Comparison of ENCODE assay signal across 13 cellular contexts in the genomic region with DNA sequence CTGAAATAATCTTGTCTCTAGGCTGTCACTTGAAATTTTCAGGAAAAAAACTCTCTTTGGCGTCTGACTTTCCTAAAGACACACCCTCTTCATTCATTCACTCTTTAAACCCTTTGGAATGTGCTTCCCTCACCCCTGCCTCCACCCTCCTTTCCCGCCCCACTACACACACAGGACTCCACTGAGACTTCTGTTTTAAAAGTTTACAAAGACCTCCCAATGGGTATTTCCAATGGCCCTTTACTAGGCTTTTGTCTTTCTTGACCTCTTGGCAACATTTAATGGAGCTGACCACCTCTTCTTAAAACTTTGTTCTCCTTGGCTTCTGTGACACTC.
DNase-seq lines count a peak whose midpoint lies in the region; ATAC-seq and TF ChIP-seq lines count a peak whose summit lies in the region.
"Had no signal": no experiment of that assay in that cellular context is flagged by ENCODE, and none has a peak within 500 bp of the region (broad histone marks: within the 10 kb centered on the region; RNA-seq: fewer than 3 reads in every experiment).

No MANE protein-coding gene starts in this region.

- TF ChIP-seq CTCF in A673 (conservative IDR thresholded peaks at IDR 0.05; ENCODE audit: low read depth, low read length) (no peak), brain microvascular endothelial cell (IDR thresholded peaks at IDR 0.05; ENCODE audit: low read depth, low read length, missing control alignments) (no peak), glutamatergic neuron (IDR thresholded peaks at IDR 0.05; ENCODE audit: partially characterized antibody, unreplicated experiment) (no peak)

- peaks cover 2% of the 10 kb centered on the region for H3K9me3 Mint-ChIP-seq in glutamatergic neuron (ENCODE audit: unreplicated experiment)

- H3K4me1 ChIP-seq in A673 (ENCODE audit: insufficient read depth, low read length, poor library complexity, severe bottlenecking) = peaks cover 79% of the 10 kb centered on the region

- no peaks in the 10 kb centered on the region for H3K36me3 ChIP-seq in A673 (ENCODE audit: insufficient read depth, low read length, poor library complexity, severe bottlenecking)
- no peaks in the 10 kb centered on the region for H3K36me3 ChIP-seq in brain microvascular endothelial cell (replicated peaks)
- H3K36me3 ChIP-seq: suprapubic skin had no signal

- H3K27me3 ChIP-seq in A673 (replicated peaks; ENCODE audit: insufficient read depth, low read depth, low read length, poor library complexity) (no peaks in the 10 kb centered on the region), brain microvascular endothelial cell (replicated peaks) (no peaks in the 10 kb centered on the region)
- H3K27me3 ChIP-seq: suprapubic skin had no signal

- in situ Hi-C loops in brain microvascular endothelial cell (cut with HindIII; ENCODE audit: low pct_ligation_motif_present, low sequenced_read_pairs) = no loop called here

- no peak overlapping the region for H3K4me3 ChIP-seq in A673 (ENCODE audit: low read depth, low read length, poor library complexity, severe bottlenecking)
- H3K4me3 ChIP-seq in brain microvascular endothelial cell (ENCODE audit: low read depth, low read length) = no peak overlapping the region
- H3K4me3 ChIP-seq: coronary artery, suprapubic skin had no signal

- no peak for ATAC-seq in HG02798 (IDR thresholded peaks at IDR 0.05; ENCODE audit: poor library complexity, unreplicated experiment)

- no TSS peak for BruUV-seq in A673 (replicated peaks; lab: Mats Ljungman, UMichigan)

- H3K27ac ChIP-seq in A673 (ENCODE audit: low read depth, low read length, poor library complexity, severe bottlenecking) (peak overlapping the region; percentile 58), brain microvascular endothelial cell (peak overlapping the region; percentile 68)
- H3K27ac ChIP-seq: coronary artery, suprapubic skin had no signal

- POLR2A ChIA-PET in A673 (lab: Charles Lee; ENCODE audit: low non-redundant PET) = no interaction called here

- intact Hi-C loops in A673 (cut with micrococcal nuclease; ENCODE audit: unreplicated experiment) = no loop called here

- no peak overlapping the region for H3K27ac Mint-ChIP-seq in glutamatergic neuron (ENCODE audit: unreplicated experiment)

- H3K4me3 Mint-ChIP-seq in glutamatergic neuron (ENCODE audit: unreplicated experiment) = no peak overlapping the region

- H3K36me3 Mint-ChIP-seq in glutamatergic neuron (ENCODE audit: unreplicated experiment) = no peaks in the 10 kb centered on the region

- CTCF ChIA-PET in A673 (lab: Charles Lee) = no interaction called here

- H3K9me3 ChIP-seq in A673 (ENCODE audit: low read depth, low read length, poor library complexity, severe bottlenecking) = no peaks in the 10 kb centered on the region
- H3K9me3 ChIP-seq: suprapubic skin had no signal

- peaks cover 21% of the 10 kb centered on the region for H3K4me1 Mint-ChIP-seq in glutamatergic neuron (ENCODE audit: low read depth, unreplicated experiment)

- peaks cover 5% of the 10 kb centered on the region for H3K27me3 Mint-ChIP-seq in glutamatergic neuron (ENCODE audit: unreplicated experiment)

- DNase-seq in A673 (ENCODE audit: low spot score) (no peak), HT1080 (ENCODE audit: low read depth) (peak; percentile 48), brain microvascular endothelial cell (no peak), iPS-NIHi11 (ENCODE audit: low spot score) (peak; percentile 42), NK-92 (lab: John Stamatoyannopoulos, UW; ENCODE audit: unreplicated experiment) (no peak), NCI-H2107 treated with DMSO at 0.1 percent for 48 hours (lab: John Stamatoyannopoulos, UW; ENCODE audit: unreplicated experiment) (no peak), glutamatergic neuron (no peak)
- DNase-seq: activated CD4-positive, alpha-beta T cell treated with anti-CD3 and anti-CD28 coated beads for 4 hours; GDM1; NCI-H774 had no signal

Comparison
In these comparisons a context has a peak if more than half of its experiments do, and no peak if none do; other contexts are left out.
1. DNase-seq: peak in HT1080 (single experiment) and iPS-NIHi11 (single experiment); none in A673 (single experiment), brain microvascular endothelial cell (single experiment), NK-92 (single experiment), NCI-H2107 treated with DMSO at 0.1 percent for 48 hours (single experiment) and glutamatergic neuron (single experiment).